7 cellular contexts compared by ENCODE assay signal in the genomic region with DNA sequence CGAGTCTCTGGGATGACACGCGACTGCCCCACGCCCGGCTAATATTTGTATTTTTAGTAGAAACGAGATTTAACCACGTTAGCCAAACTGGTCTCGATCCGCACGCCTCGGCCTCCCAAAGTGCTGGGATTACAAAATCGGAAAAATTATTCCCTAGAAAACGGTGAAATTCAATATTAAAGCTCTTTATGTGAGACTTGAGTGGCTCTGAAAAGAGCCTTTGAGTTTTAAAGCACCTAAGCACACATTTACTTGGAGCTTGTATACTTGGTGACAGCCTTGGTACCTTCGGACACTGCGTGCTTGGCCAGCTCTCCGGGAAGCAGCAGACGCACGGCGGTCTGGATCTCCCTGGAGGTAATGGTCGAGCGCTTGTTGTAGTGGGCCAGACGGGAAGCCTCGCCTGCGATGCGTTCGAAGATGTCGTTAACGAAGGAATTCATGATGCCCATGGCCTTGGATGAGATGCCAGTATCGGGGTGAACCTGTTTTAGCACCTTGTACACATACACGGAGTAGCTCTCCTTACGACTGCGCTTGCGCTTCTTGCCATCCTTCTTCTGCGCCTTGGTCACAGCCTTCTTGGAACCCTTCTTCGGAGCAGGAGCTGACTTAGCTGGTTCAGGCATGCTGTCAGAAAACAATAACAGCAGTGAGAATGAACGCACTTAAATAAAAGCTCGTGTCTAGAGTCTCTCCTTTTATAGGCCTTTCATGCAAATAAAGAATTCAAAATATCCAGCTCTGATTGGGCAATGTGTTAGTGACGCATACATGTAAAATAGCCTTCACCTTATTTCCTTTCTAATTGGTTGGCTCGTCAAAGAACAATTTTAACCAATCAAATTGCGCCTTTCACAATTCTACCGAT.
DNase-seq lines count a peak whose midpoint lies in the region; ATAC-seq and FAIRE-seq lines count a peak whose summit lies in the region.

No MANE protein-coding gene starts in this region.

- H3K4me3 ChIP-seq in iPS-11a (ENCODE audit: low read depth, low read length): peak overlapping the region; percentile 68
- peak overlapping the region; percentile 52 for H3K4me3 ChIP-seq in skeletal muscle cell (ENCODE audit: low read depth, low read length)

- peak; percentile 74 for ATAC-seq in HG02884 (IDR thresholded peaks at IDR 0.05; ENCODE audit: unreplicated experiment)

- DNase-seq in GM18507 (ENCODE audit: extremely low spot score, insufficient read length, low read depth) (no peak), NCI-H187 (lab: John Stamatoyannopoulos, UW) (peak; percentile 85 to 95), T1000 (lab: John Stamatoyannopoulos, UW) (peak; percentile 90), T47D (ENCODE audit: low read depth in 1 of 2, low spot score in 1 of 2) (peak; percentile 72 to 99), skeletal muscle cell (ENCODE audit: low read depth) (peak; percentile 94)

- in situ Hi-C loops in T47D (cut with HindIII; ENCODE audit: low pct_unique_long_range_greater_than_20kb, low sequenced_read_pairs): no loop called here

- FAIRE-seq in GM18507 (lab: Jason Lieb, UNC): peak; percentile 97
